In genomic region chr6:31640612-31641011, GRCh38 we compare ENCODE assay signal across 21 cellular contexts. TPM values are rescaled to one million over a fixed set of nuclear protein-coding genes. Genes with fewer than 3 reads are reported as not detected.
DNase-seq lines count a peak whose midpoint lies in the region; FAIRE-seq and TF ChIP-seq lines count a peak whose summit lies in the region.
"Had no signal": no experiment of that assay in that cellular context is flagged by ENCODE, and none has a peak within 500 bp of the region (broad histone marks: within the 10 kb centered on the region; RNA-seq: fewer than 3 reads in every experiment).

No MANE protein-coding gene starts in this region.

- H3K4me2 ChIP-seq in GM23248 (ENCODE audit: unreplicated experiment) (no peak overlapping the region), OCI-LY7 (ENCODE audit: low read length) (no peak overlapping the region)

- peaks cover 12% of the 10 kb centered on the region for H3K4me1 ChIP-seq in GM23248 (ENCODE audit: insufficient read depth)
- peaks cover 10% of the 10 kb centered on the region for H3K4me1 ChIP-seq in OCI-LY7 (ENCODE audit: insufficient read depth, low read length, poor library complexity, severe bottlenecking)
- H3K4me1 ChIP-seq: esophagus squamous epithelium, stomach had no signal

- no peak overlapping the region for H3K27ac Mint-ChIP-seq in glutamatergic neuron (ENCODE audit: unreplicated experiment)
- H3K27ac Mint-ChIP-seq: progenitor cell of endocrine pancreas, type B pancreatic cell had no signal

- H3K9me3 Mint-ChIP-seq in glutamatergic neuron (ENCODE audit: unreplicated experiment), result peaks cover 7% of the 10 kb centered on the region
- H3K9me3 Mint-ChIP-seq: H9; natural killer cell; T-helper 1 cell treated with Interleukin-12 subunit alpha and Interleukin-12 subunit beta and Interleukin-4 antibody, amounts not matched to agents 30 μg/mL and 1 μg/mL, for 36 hours; type B pancreatic cell had no signal

- H3K9me2 ChIP-seq in GM23248 (ENCODE audit: insufficient read depth) (no peaks in the 10 kb centered on the region), OCI-LY7 (ENCODE audit: insufficient read depth, low read length) (no peaks in the 10 kb centered on the region)

- H3K27me3 ChIP-seq in GM23248 (replicated peaks; ENCODE audit: insufficient read depth), result no peaks in the 10 kb centered on the region
- H3K27me3 ChIP-seq: esophagus squamous epithelium, MG63, stomach had no signal

- peaks cover 52% of the 10 kb centered on the region for H3K36me3 ChIP-seq in GM23248 (ENCODE audit: low read depth)
- H3K36me3 ChIP-seq in OCI-LY7 (ENCODE audit: insufficient read depth, low read length), result peaks cover 96% of the 10 kb centered on the region

- TF ChIP-seq CTCF in OCI-LY7 (conservative IDR thresholded peaks at IDR 0.05; ENCODE audit: low read length) (no peak), glutamatergic neuron (IDR thresholded peaks at IDR 0.05; ENCODE audit: partially characterized antibody, unreplicated experiment) (no peak), D721Med (IDR thresholded peaks at IDR 0.05; ENCODE audit: insufficient read depth, missing control alignments) (no peak)

- 93 to 94% methylated on average over 6 of the region's 6 CpGs for WGBS in GM23248 (ENCODE audit: low coverage in 1 of 2, low lambda C conversion rate in 2 of 2, missing lambda C conversion rate in 2 of 2), 2 experiments

- peak overlapping the region; percentile 16 for H3K4me3 Mint-ChIP-seq in glutamatergic neuron (ENCODE audit: unreplicated experiment)
- H3K4me3 Mint-ChIP-seq: H9; natural killer cell; T-helper 1 cell treated with Interleukin-12 subunit alpha and Interleukin-12 subunit beta and Interleukin-4 antibody, amounts not matched to agents 30 μg/mL and 1 μg/mL, for 36 hours; type B pancreatic cell had no signal

- CTCF ChIA-PET in OCI-LY7 (lab: Charles Lee; ENCODE audit: unreplicated experiment), result no interaction called here

- intact Hi-C loops in OCI-LY7 (cut with micrococcal nuclease; ENCODE audit: unreplicated experiment), result no loop called here

- POLR2A ChIA-PET in OCI-LY7 (lab: Charles Lee), result interaction anchor here (0.5 to 1.6 kb wide), 3 partner anchors 18 to 100 kb away, joined by 3 to 9 read pairs (median 4); no protein-coding TSS in a partner anchor

- H3K9ac ChIP-seq in GM23248, result no peak overlapping the region

- no peak for DNase-seq in GM23248
- DNase-seq in OCI-LY7 (ENCODE audit: low spot score), result no peak
- no peak for DNase-seq in glutamatergic neuron
- DNase-seq in midbrain (lab: John Stamatoyannopoulos, UW), result no peak
- no peak for DNase-seq in D721Med (ENCODE audit: insufficient read length, low spot score)
- DNase-seq: AML-193; aorta; DND-41; esophagus squamous epithelium; H9; MG63; natural killer cell; NCI-H1436 treated with DMSO at 0.1 percent for 48 hours; NCI-H2171 treated with DMSO at 0.1 percent for 48 hours; NCI-H748 treated with DMSO at 0.1 percent for 48 hours; stimulated activated CD4-positive, alpha-beta T cell treated with anti-CD3 and anti-CD28 coated beads, Interleukin-2, amount 100 ng/mL, for 24 hours; stomach had no signal

- peaks cover 58% of the 10 kb centered on the region for H3F3A ChIP-seq in GM23248 (ENCODE audit: insufficient read depth)

- H2AFZ ChIP-seq in GM23248 (no peak overlapping the region), OCI-LY7 (ENCODE audit: low read length) (no peak overlapping the region)

- in situ Hi-C loops in GM23248 (cut with MboI), result no loop called here

- no peaks in the 10 kb centered on the region for H3K36me3 Mint-ChIP-seq in glutamatergic neuron (ENCODE audit: unreplicated experiment)

- no peaks in the 10 kb centered on the region for H3K4me1 Mint-ChIP-seq in glutamatergic neuron (ENCODE audit: low read depth, unreplicated experiment)
- H3K4me1 Mint-ChIP-seq: H9 had no signal

- H3K4me3 ChIP-seq in GM23248 (no peak overlapping the region), OCI-LY7 (ENCODE audit: low read depth, low read length, poor library complexity, severe bottlenecking) (no peak overlapping the region)
- H3K4me3 ChIP-seq: esophagus squamous epithelium, MG63, stomach had no signal

- BruUV-seq in OCI-LY7 (replicated peaks; lab: Mats Ljungman, UMichigan), result TSS peak; percentile 88

- peak overlapping the region; percentile 84; the same call in 1 of the 2 replicates for H3K27ac ChIP-seq in GM23248
- no peak overlapping the region for H3K27ac ChIP-seq in OCI-LY7 (ENCODE audit: low read depth, low read length, poor library complexity, severe bottlenecking)
- H3K27ac ChIP-seq: esophagus squamous epithelium, stomach, VCaP had no signal

- H3K9me3 ChIP-seq in GM23248 (ENCODE audit: low read depth) (no peaks in the 10 kb centered on the region), OCI-LY7 (ENCODE audit: low read length) (no peaks in the 10 kb centered on the region)
- H3K9me3 ChIP-seq: esophagus squamous epithelium, MG63, stomach had no signal

- no peaks in the 10 kb centered on the region; the same call in 1 of the 2 replicates for H3K79me2 ChIP-seq in GM23248 (ENCODE audit: insufficient read depth)
- H3K79me2 ChIP-seq in OCI-LY7 (ENCODE audit: insufficient read depth, low read depth, low read length), result no peaks in the 10 kb centered on the region

- H4K20me1 ChIP-seq in GM23248 (ENCODE audit: insufficient read depth), result no peaks in the 10 kb centered on the region
- H4K20me1 ChIP-seq in OCI-LY7 (ENCODE audit: insufficient read depth, low read length), result no peaks in the 10 kb centered on the region

- peaks cover 9% of the 10 kb centered on the region for H3K27me3 Mint-ChIP-seq in glutamatergic neuron (ENCODE audit: unreplicated experiment)
- H3K27me3 Mint-ChIP-seq: progenitor cell of endocrine pancreas, type B pancreatic cell had no signal

- FAIRE-seq in D721Med (lab: Jason Lieb, UNC), result no peak

RNA-seq across cellular contexts. Expression of gene BAG6, which starts 11.8 kb away (rescaled TPM):
- total RNA-seq in GM23248 (2014; rRNA removed; shearing (Covaris generic)), result 161 and 198 TPM in 2 replicates
- polyA plus RNA-seq in GM23248 (2016; fragmentation: Nextera tagmentation; extraction: Ambion mirVana), result 88.2 and 90.8 TPM in 2 replicates
- total RNA-seq in OCI-LY7 (2014; rRNA removed; shearing (Covaris generic)), result 191 and 233 TPM in 2 replicates
- total RNA-seq in OCI-LY7 (2022) (320 and 323 TPM in 2 replicates), glutamatergic neuron (ENCODE audit: unreplicated experiment) (804 TPM)

RNA-seq across cellular contexts. Expression of gene APOM, which starts 15.1 kb away (rescaled TPM):
- total RNA-seq in GM23248 (2014; rRNA removed; shearing (Covaris generic)), result 0.76 and 3.3 TPM in 2 replicates
- polyA plus RNA-seq in GM23248 (2016; fragmentation: Nextera tagmentation; extraction: Ambion mirVana), result 5.6 and 5.9 TPM in 2 replicates
- total RNA-seq in OCI-LY7 (2014; rRNA removed; shearing (Covaris generic)), result 0.13 and 1.5 TPM in 2 replicates
- 2.1 and 3.6 TPM in 2 replicates for total RNA-seq in OCI-LY7 (2022)
- total RNA-seq in glutamatergic neuron (ENCODE audit: unreplicated experiment), result 1.5 TPM

RNA-seq across cellular contexts. Expression of gene C6orf47, which starts 20.0 kb away (rescaled TPM):
- total RNA-seq in GM23248 (2014; rRNA removed; shearing (Covaris generic)), result 20.3 and 28.5 TPM in 2 replicates
- polyA plus RNA-seq in GM23248 (2016; fragmentation: Nextera tagmentation; extraction: Ambion mirVana), result 19.4 and 19.5 TPM in 2 replicates
- total RNA-seq in OCI-LY7 (2014; rRNA removed; shearing (Covaris generic)), result 17.5 and 18.5 TPM in 2 replicates
- total RNA-seq in OCI-LY7 (2022) (16.7 and 17.4 TPM in 2 replicates), glutamatergic neuron (ENCODE audit: unreplicated experiment) (28.8 TPM)

RNA-seq across cellular contexts. Expression of gene PRRC2A, which starts 20.1 kb away (rescaled TPM):
- total RNA-seq in GM23248 (2014; rRNA removed; shearing (Covaris generic)), result 46.0 and 50.5 TPM in 2 replicates
- polyA plus RNA-seq in GM23248 (2016; fragmentation: Nextera tagmentation; extraction: Ambion mirVana), result 42.5 and 47.2 TPM in 2 replicates
- total RNA-seq in OCI-LY7 (2014; rRNA removed; shearing (Covaris generic)), result 113 and 156 TPM in 2 replicates
- 355 and 379 TPM in 2 replicates for total RNA-seq in OCI-LY7 (2022)
- total RNA-seq in glutamatergic neuron (ENCODE audit: unreplicated experiment), result 303 TPM

RNA-seq across cellular contexts. Expression of gene GPANK1, which starts 24.2 kb away (rescaled TPM):
- total RNA-seq in GM23248 (2014; rRNA removed; shearing (Covaris generic)), result 10.6 and 11.3 TPM in 2 replicates
- polyA plus RNA-seq in GM23248 (2016; fragmentation: Nextera tagmentation; extraction: Ambion mirVana), result 19.3 and 20.0 TPM in 2 replicates
- total RNA-seq in OCI-LY7 (2014; rRNA removed; shearing (Covaris generic)), result 34.3 and 50.9 TPM in 2 replicates
- total RNA-seq in OCI-LY7 (2022) (38.8 and 40.7 TPM in 2 replicates), glutamatergic neuron (ENCODE audit: unreplicated experiment) (30.1 TPM)
